Comparison of ENCODE assay signal across 8 cellular contexts in genomic region chr1:63148825-63149645, GRCh38.
DNase-seq lines count a peak whose midpoint lies in the region; ATAC-seq and TF ChIP-seq lines count a peak whose summit lies in the region.

No MANE protein-coding gene starts in this region.

- no peaks in the 10 kb centered on the region for H3K36me3 Mint-ChIP-seq in osteocyte (ENCODE audit: unreplicated experiment)

- TF ChIP-seq CTCF in epithelial cell of proximal tubule (conservative IDR thresholded peaks at IDR 0.05; ENCODE audit: low read depth, low read length) = peak; percentile 85
- TF ChIP-seq CTCF in osteocyte (IDR thresholded peaks at IDR 0.05) = peak; percentile 79

- no peak overlapping the region for H3K4me3 ChIP-seq in epithelial cell of proximal tubule (ENCODE audit: low read depth, low read length)

- peak; percentile 91 for ATAC-seq in GM18868 (IDR thresholded peaks at IDR 0.05; ENCODE audit: unreplicated experiment)
- ATAC-seq in HG03565 (IDR thresholded peaks at IDR 0.05; ENCODE audit: unreplicated experiment) = peak; percentile 72
- no peak for ATAC-seq in HG03045 (IDR thresholded peaks at IDR 0.05; ENCODE audit: unreplicated experiment)

- DNase-seq in Caki2 (ENCODE audit: low read depth) (peak; percentile 19), RKO (ENCODE audit: low spot score) (peak; percentile 49), epithelial cell of proximal tubule (ENCODE audit: low read depth) (peak; percentile 10), osteocyte (ENCODE audit: extremely low spot score, unreplicated experiment) (no peak), mesenteric fat pad (ENCODE audit: low spot score) (no peak)

- in situ Hi-C loops in Caki2 (cut with HindIII; ENCODE audit: low pct_unique_long_range_greater_than_20kb, low sequenced_read_pairs) = no loop called here

- no peak overlapping the region for H3K4me3 Mint-ChIP-seq in osteocyte (ENCODE audit: unreplicated experiment)

- peaks cover 54% of the 10 kb centered on the region for H3K27me3 Mint-ChIP-seq in osteocyte (ENCODE audit: unreplicated experiment)

- no peaks in the 10 kb centered on the region for H3K4me1 Mint-ChIP-seq in osteocyte (ENCODE audit: unreplicated experiment)

- no peaks in the 10 kb centered on the region for H3K9me3 Mint-ChIP-seq in osteocyte (ENCODE audit: unreplicated experiment)

- no peak overlapping the region for H3K27ac Mint-ChIP-seq in osteocyte (ENCODE audit: unreplicated experiment)

Comparison
In these comparisons a context has a peak if more than half of its experiments do, and no peak if none do; other contexts are left out.
1. DNase-seq: peak in Caki2 (single experiment), RKO (single experiment) and epithelial cell of proximal tubule (single experiment); none in osteocyte (single experiment) and mesenteric fat pad (single experiment).